In genomic region chr7:101126651-101127459, GRCh38 we compare ENCODE assay signal across 8 cellular contexts. TPM values are rescaled to one million over a fixed set of nuclear protein-coding genes. Genes with fewer than 3 reads are reported as not detected.
A peak's percentile ranks its signal among the peaks of the same experiment; 100 is the strongest.
DNase-seq lines count a peak whose midpoint lies in the region; ATAC-seq and TF ChIP-seq lines count a peak whose summit lies in the region.

Gene SERPINE1 (plus strand): TSS chr7:101127104. CDS start chr7:101128394, 1,290 bp downstream.

- peaks cover 57% of the 10 kb centered on the region for H3F3A ChIP-seq in smooth muscle cell (ENCODE audit: low read depth)

- WGBS in smooth muscle cell (ENCODE audit: low lambda C conversion rate), result 15% methylated on average over 22 of the region's 22 CpGs

- H3K9me3 Mint-ChIP-seq in MCF 10A (ENCODE audit: unreplicated experiment) (no peaks in the 10 kb centered on the region), immature natural killer cell (no peaks in the 10 kb centered on the region)

- peaks cover 6% of the 10 kb centered on the region for H3K36me3 ChIP-seq in smooth muscle cell (ENCODE audit: low read depth)

- DNase-seq in AG09309 (ENCODE audit: low read depth) (peak; percentile 99), HK-2 (ENCODE audit: unreplicated experiment) (peak; percentile 94), T-helper 17 cell (peak in 2 of 3 donors; percentile 11 to 12), MCF 10A (ENCODE audit: unreplicated experiment) (peak; percentile 99), immature natural killer cell (peak; percentile 61 to 66 (median 61)), smooth muscle cell (lab: John Stamatoyannopoulos, UW; ENCODE audit: unreplicated experiment) (peak; percentile 75), HEK293T (ENCODE audit: extremely low spot score) (no peak)

- peak within 1 kb of the TSS; percentile 96 for H3K9ac ChIP-seq in smooth muscle cell (ENCODE audit: low read depth)

- H3K4me1 ChIP-seq in smooth muscle cell (ENCODE audit: low read depth), result peaks cover 20% of the 10 kb centered on the region

- H3K27me3 Mint-ChIP-seq in T-helper 17 cell, result peaks cover 80% of the 10 kb centered on the region
- no peaks in the 10 kb centered on the region for H3K27me3 Mint-ChIP-seq in MCF 10A (ENCODE audit: insufficient read depth, unreplicated experiment)
- peaks cover 11 to 33% (median 19%) of the 10 kb centered on the region in 3 donors for H3K27me3 Mint-ChIP-seq in immature natural killer cell (ENCODE audit: low read depth in 3 of 3)

- peak within 1 kb of the TSS; percentile 19 for H3K27ac Mint-ChIP-seq in T-helper 17 cell
- peak within 1 kb of the TSS; percentile 85 for H3K27ac Mint-ChIP-seq in MCF 10A (ENCODE audit: low read depth, unreplicated experiment)
- peak within 1 kb of the TSS; percentile 53 to 93 (median 79) for H3K27ac Mint-ChIP-seq in immature natural killer cell

- H3K27ac ChIP-seq in smooth muscle cell (ENCODE audit: low read depth), result peak within 1 kb of the TSS; percentile 100

- CTCF ChIA-PET in MCF 10A (lab: Yijun Ruan, JAX) (interaction anchor here (0.6 to 1.7 kb wide), 7 partner anchors 14 to 229 kb away, joined by 3 to 6 read pairs (median 3); no protein-coding TSS in a partner anchor), HEK293T (lab: Yijun Ruan, JAX) (interaction anchor here (0.9 to 1.5 kb wide), 4 partner anchors 12 to 39 kb away, joined by 3 to 5 read pairs (median 3); partner anchors contain the start of gene VGF)

- H3K36me3 Mint-ChIP-seq in T-helper 17 cell (ENCODE audit: low read depth), result peaks cover 11% of the 10 kb centered on the region
- H3K36me3 Mint-ChIP-seq in MCF 10A (ENCODE audit: insufficient read depth, unreplicated experiment), result peaks cover 28% of the 10 kb centered on the region
- peaks cover 0 to 3% (median 0%) of the 10 kb centered on the region in 3 donors for H3K36me3 Mint-ChIP-seq in immature natural killer cell

- ATAC-seq in GM18520 (IDR thresholded peaks at IDR 0.05; ENCODE audit: unreplicated experiment) (peak; percentile 24), T-helper 17 cell (peak; percentile 80)

- POLR2A ChIA-PET in MCF 10A (lab: Yijun Ruan, JAX), result interaction anchor here (0.7 to 3.6 kb wide), 14 partner anchors 8 to 699 kb away, joined by 3 to 24 read pairs (median 6); partner anchors contain the start of genes PLOD3, TRIM56, ZCWPW1 and ZNHIT1
- POLR2A ChIA-PET in HEK293T (lab: Yijun Ruan, JAX), result no interaction called here

- H2AFZ ChIP-seq in smooth muscle cell (ENCODE audit: low read depth), result no peak within 1 kb of the TSS

- peaks cover 32% of the 10 kb centered on the region for H3K4me1 Mint-ChIP-seq in T-helper 17 cell
- peaks cover 49% of the 10 kb centered on the region for H3K4me1 Mint-ChIP-seq in MCF 10A (ENCODE audit: insufficient read depth, unreplicated experiment)
- peaks cover 37 to 46% of the 10 kb centered on the region in 2 donors for H3K4me1 Mint-ChIP-seq in immature natural killer cell

- H3K4me3 ChIP-seq in AG09309 (ENCODE audit: control insufficient read depth, low read depth, low read length), result peak within 1 kb of the TSS; percentile 91
- H3K4me3 ChIP-seq in smooth muscle cell, result peak within 1 kb of the TSS; percentile 53

- no peaks in the 10 kb centered on the region for H3K9me3 ChIP-seq in T-helper 17 cell (ENCODE audit: control insufficient read depth, low read length, poor library complexity, severe bottlenecking)
- H3K9me3 ChIP-seq in smooth muscle cell (replicated peaks; ENCODE audit: low read depth), result no peaks in the 10 kb centered on the region

- peaks cover 14% of the 10 kb centered on the region for H3K79me2 ChIP-seq in smooth muscle cell (ENCODE audit: low read depth)

- TSS peak; percentile 19 for BruUV-seq in MCF 10A (replicated peaks; lab: Mats Ljungman, UMichigan)

- H4K20me1 ChIP-seq in smooth muscle cell (ENCODE audit: low read depth), result peaks cover 45% of the 10 kb centered on the region

- intact Hi-C loops in MCF 10A (cut with micrococcal nuclease), result loop anchor here (2.0 kb wide), 1 partner anchor 26 kb away; no protein-coding TSS in a partner anchor

- TF ChIP-seq CTCF in AG09309 (IDR thresholded peaks at IDR 0.05; ENCODE audit: control insufficient read depth, insufficient read depth, low read depth, low read length, missing control alignments) (peak; percentile 40), MCF 10A (IDR thresholded peaks at IDR 0.05; ENCODE audit: unreplicated experiment) (peak; percentile 37), smooth muscle cell (IDR thresholded peaks at IDR 0.05; ENCODE audit: borderline replicate concordance, insufficient read depth, poor library complexity, severe bottlenecking) (peak; percentile 13)

- H3K4me2 ChIP-seq in smooth muscle cell, result peak within 1 kb of the TSS; percentile 88

- H3K27me3 ChIP-seq in smooth muscle cell (ENCODE audit: low read depth), result no peaks in the 10 kb centered on the region

- H3K4me3 Mint-ChIP-seq in T-helper 17 cell, result peak within 1 kb of the TSS; percentile 84
- H3K4me3 Mint-ChIP-seq in MCF 10A (ENCODE audit: unreplicated experiment), result peak within 1 kb of the TSS; percentile 76
- H3K4me3 Mint-ChIP-seq in immature natural killer cell, result peak within 1 kb of the TSS; percentile 75 to 87 (median 82)

TF ChIP-seq in HEK293T, 16 proteins besides CTCF, POLR2A, EP300 and RAD21:
- no peak for TF ChIP-seq SP1 (IDR thresholded peaks at IDR 0.05)
- no peak for TF ChIP-seq NFRKB (IDR thresholded peaks at IDR 0.05)
- no peak for TF ChIP-seq PKNOX1 (IDR thresholded peaks at IDR 0.05)
- no peak for TF ChIP-seq LEF1 (IDR thresholded peaks at IDR 0.05; ENCODE audit: borderline replicate concordance)
- TF ChIP-seq HDGF (IDR thresholded peaks at IDR 0.05; ENCODE audit: borderline replicate concordance), result no peak
- TF ChIP-seq L3MBTL2 (conservative IDR thresholded peaks at IDR 0.05), result no peak
- TF ChIP-seq ELF4 (IDR thresholded peaks at IDR 0.05), result no peak
- TF ChIP-seq FOXM1 (IDR thresholded peaks at IDR 0.05; ENCODE audit: borderline replicate concordance), result no peak
- no peak for TF ChIP-seq ARNT (IDR thresholded peaks at IDR 0.05)
- no peak for TF ChIP-seq FOXK2 (IDR thresholded peaks at IDR 0.05)
- no peak for TF ChIP-seq ZNF384 (IDR thresholded peaks at IDR 0.05)
- TF ChIP-seq BHLHE40 (IDR thresholded peaks at IDR 0.05; ENCODE audit: borderline replicate concordance), result no peak
- no peak for TF ChIP-seq SUZ12 (IDR thresholded peaks at IDR 0.05)
- no peak for TF ChIP-seq TARDBP (IDR thresholded peaks at IDR 0.05)
TF ChIP-seq in HEK293T: peak in this region for 0.

RNA-seq across cellular contexts. Expression of gene SERPINE1, which starts in this region (rescaled TPM):
- 1 to 10 TPM in 1 of 2 donors, under 1 TPM in 1; 0.32 to 2.5 TPM for total RNA-seq in T-helper 17 cell
- 56.7 and 80.6 TPM in 2 replicates for total RNA-seq in MCF 10A (2022)
- polyA plus RNA-seq in immature natural killer cell, result 1 to 10 TPM in 2 of 3 donors, not detected in 1; 1.4 to 1.5 TPM
- 387 and 435 TPM in 2 replicates for total RNA-seq in smooth muscle cell
- polyA plus RNA-seq in smooth muscle cell, result 460 and 495 TPM in 2 replicates

Comparison
In these comparisons a context has a peak if more than half of its experiments do, and no peak if none do; other contexts are left out.
1. RNA of gene SERPINE1 (total RNA-seq): 387 to 435 TPM in smooth muscle cell and 56.7 to 80.6 TPM in MCF 10A; 0.32 to 2.5 TPM in T-helper 17 cell; every median in the first group is over 10 times any median in the second.
2. RNA of gene SERPINE1 (polyA plus RNA-seq): 460 to 495 TPM in smooth muscle cell; 1.4 to 1.5 TPM in immature natural killer cell; every median in the first group is over 100 times any median in the second.
3. H3K27ac Mint-ChIP-seq: peak in every context shown above with its lines; median percentile 85 in MCF 10A; 79 in immature natural killer cell; 19 in T-helper 17 cell.
4. Peak in every context shown above with its lines, with median percentiles within 50 percentile points of each other: CTCF ChIP-seq and H3K4me3 Mint-ChIP-seq.